In genomic region chr2:74548919-74549684, GRCh38 we compare ENCODE assay signal across 1 cellular context.
TF ChIP-seq lines count a peak whose summit lies in the region.

No MANE protein-coding gene starts in this region.

TF ChIP-seq in WTC11, 78 proteins besides CTCF, POLR2A, EP300 and RAD21 (continued from another document and continues in another):
- no peak for TF ChIP-seq AR (CRISPR knock-in tag; IDR thresholded peaks at IDR 0.05)
- TF ChIP-seq ATF3 (CRISPR knock-in tag; conservative IDR thresholded peaks at IDR 0.05), result no peak
- no peak for TF ChIP-seq PREB (CRISPR knock-in tag; IDR thresholded peaks at IDR 0.05; ENCODE audit: borderline replicate concordance)
- no peak for TF ChIP-seq ZNF671 (CRISPR knock-in tag; IDR thresholded peaks at IDR 0.05)
- TF ChIP-seq ATF1 (CRISPR knock-in tag; IDR thresholded peaks at IDR 0.05), result no peak
- no peak for TF ChIP-seq ZSCAN18 (CRISPR knock-in tag; IDR thresholded peaks at IDR 0.05)
- no peak for TF ChIP-seq IRF2 (CRISPR knock-in tag; IDR thresholded peaks at IDR 0.05; ENCODE audit: borderline replicate concordance, low read depth)
- peak; percentile 85 for TF ChIP-seq TEAD1 (CRISPR knock-in tag; IDR thresholded peaks at IDR 0.05)
- TF ChIP-seq TCF7 (CRISPR knock-in tag; IDR thresholded peaks at IDR 0.05; ENCODE audit: low read depth), result no peak
- no peak for TF ChIP-seq ZMAT4 (CRISPR knock-in tag; IDR thresholded peaks at IDR 0.05)
- no peak for TF ChIP-seq NFYB (CRISPR knock-in tag; conservative IDR thresholded peaks at IDR 0.05; ENCODE audit: low read depth)
- TF ChIP-seq CBFB (CRISPR knock-in tag; IDR thresholded peaks at IDR 0.05; ENCODE audit: low read depth), result no peak
- TF ChIP-seq ZNF281 (CRISPR knock-in tag; IDR thresholded peaks at IDR 0.05), result peak; percentile 31; the same call in 1 of the 2 replicates
- TF ChIP-seq FOXK1 (CRISPR knock-in tag; IDR thresholded peaks at IDR 0.05), result peak; percentile 74; the same call in 1 of the 2 replicates
- TF ChIP-seq ZNF423 (CRISPR knock-in tag; IDR thresholded peaks at IDR 0.05), result no peak
- peak; percentile 79 for TF ChIP-seq ETV6 (CRISPR knock-in tag; IDR thresholded peaks at IDR 0.05)
- TF ChIP-seq GABPB1 (CRISPR knock-in tag; IDR thresholded peaks at IDR 0.05), result no peak; the same call in 1 of the 2 replicates
- peak; percentile 78 for TF ChIP-seq ZBTB21 (CRISPR knock-in tag; IDR thresholded peaks at IDR 0.05; ENCODE audit: borderline replicate concordance)
- TF ChIP-seq RELA (CRISPR knock-in tag; IDR thresholded peaks at IDR 0.05; ENCODE audit: borderline replicate concordance), result no peak
- TF ChIP-seq ESRRA (CRISPR knock-in tag; IDR thresholded peaks at IDR 0.05; ENCODE audit: borderline replicate concordance), result 0 out of 2 replicates have a peak, but pooled peaks have one; percentile 16
- TF ChIP-seq E2F4 (CRISPR knock-in tag; IDR thresholded peaks at IDR 0.05; ENCODE audit: borderline replicate concordance, low read depth), result no peak
- peak; percentile 70; the same call in 1 of the 2 replicates for TF ChIP-seq FOXP4 (CRISPR knock-in tag; IDR thresholded peaks at IDR 0.05)
- TF ChIP-seq E2F1 (CRISPR knock-in tag; IDR thresholded peaks at IDR 0.05), result 0 out of 2 replicates have a peak, but pooled peaks have one; percentile 5
- no peak for TF ChIP-seq MXD4 (CRISPR knock-in tag; IDR thresholded peaks at IDR 0.05; ENCODE audit: borderline replicate concordance)
- no peak for TF ChIP-seq SMAD4 (CRISPR knock-in tag; IDR thresholded peaks at IDR 0.05)
- TF ChIP-seq HMGA2 (CRISPR knock-in tag; IDR thresholded peaks at IDR 0.05), result no peak
- TF ChIP-seq HMGXB4 (CRISPR knock-in tag; IDR thresholded peaks at IDR 0.05), result no peak
- peak; percentile 82; the same call in 1 of the 2 replicates for TF ChIP-seq ARID4B (CRISPR knock-in tag; IDR thresholded peaks at IDR 0.05; ENCODE audit: borderline replicate concordance)
- no peak for TF ChIP-seq MLX (CRISPR knock-in tag; IDR thresholded peaks at IDR 0.05)
- peak; percentile 97 for TF ChIP-seq MAX (CRISPR knock-in tag; IDR thresholded peaks at IDR 0.05)
